In the genomic region with DNA sequence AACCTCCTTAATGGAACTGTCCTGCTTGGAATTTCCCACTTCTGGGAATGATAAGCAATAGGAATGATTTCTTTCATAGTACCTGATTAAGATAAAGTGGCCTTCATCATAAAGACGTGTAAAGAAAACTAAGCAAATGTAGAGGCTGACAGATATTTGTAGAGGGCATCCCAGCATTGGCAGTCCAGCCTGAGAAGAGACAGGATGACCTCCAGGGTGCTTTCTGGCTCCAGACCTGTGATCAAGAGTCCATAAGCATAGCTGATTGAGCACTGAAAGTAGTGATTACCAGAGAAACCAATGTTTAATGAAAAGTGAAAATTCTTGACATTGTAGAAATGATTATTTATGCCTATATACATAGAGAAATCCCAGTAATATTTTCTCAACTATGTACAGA, we compare ENCODE assay signal across 23 cellular contexts. TPM values are rescaled to one million over a fixed set of nuclear protein-coding genes. Genes with fewer than 3 reads are reported as not detected.
DNase-seq lines count a peak whose midpoint lies in the region; ATAC-seq, FAIRE-seq and TF ChIP-seq lines count a peak whose summit lies in the region.
"Had no signal": no experiment of that assay in that cellular context is flagged by ENCODE, and none has a peak within 500 bp of the region (broad histone marks: within the 10 kb centered on the region; RNA-seq: fewer than 3 reads in every experiment).

No MANE protein-coding gene starts in this region.

- H3K27ac Mint-ChIP-seq in HFFc6 (peak overlapping the region; percentile 56), osteocyte (ENCODE audit: unreplicated experiment) (no peak overlapping the region)
- H3K27ac Mint-ChIP-seq: activated T-cell treated with anti-CD3 and anti-CD28 coated beads, Interleukin-2, amount 50 U/mL, for 72 hours; CD14-positive monocyte; H9; IgD-negative memory B cell; neural progenitor cell; T-helper 17 cell had no signal

- no peak for TF ChIP-seq EP300 in transverse colon (IDR thresholded peaks at IDR 0.05; ENCODE audit: low read depth)

- no peak for DNase-seq in HFFc6
- no peak for DNase-seq in right lobe of liver
- no peak for DNase-seq in transverse colon
- no peak for DNase-seq in anterior cingulate cortex (lab: John Stamatoyannopoulos, UW)
- DNase-seq in small intestine: no peak
- no peak for DNase-seq in osteocyte (ENCODE audit: extremely low spot score, unreplicated experiment)
- DNase-seq: activated CD4-positive, alpha-beta T cell treated with anti-CD3 and anti-CD28 coated beads for 4 hours; activated naive CD4-positive, alpha-beta T cell treated with anti-CD3 and anti-CD28 coated beads, Interleukin-2, amount 50 U/mL, for 16 hours; activated T-cell treated with anti-CD3 and anti-CD28 coated beads, Interleukin-2, amount 50 U/mL, for 72 hours; effector CD8-positive, alpha-beta T cell; EL; H9; NCI-H1417 treated with DMSO at 0.1 percent for 48 hours; NCI-H510A; NK-92 treated with Interleukin-12 subunit alpha and Interleukin-12 subunit beta, amount 100 ng/mL, for 24 hours; stimulated activated CD4-positive, alpha-beta T cell treated with anti-CD3 and anti-CD28 coated beads, Interleukin-15, amount 100 ng/mL, for 24 hours; T-helper 17 cell had no signal

- peak; percentile 24 to 55 (median 50) for ATAC-seq in right lobe of liver
- ATAC-seq: activated T-cell treated with anti-CD3 and anti-CD28 coated beads, Interleukin-2, amount 50 U/mL, for 72 hours; Panc1; T-helper 17 cell had no signal

- peak overlapping the region; percentile 49 to 60 for H3K27ac ChIP-seq in esophagus (ENCODE audit: low read depth in 2 of 2, low read length in 1 of 2)
- no peak overlapping the region for H3K27ac ChIP-seq in right lobe of liver
- peak overlapping the region; percentile 61 for H3K27ac ChIP-seq in skeletal muscle tissue (ENCODE audit: low read depth, low read length)
- H3K27ac ChIP-seq in transverse colon: peak overlapping the region in 1 of 4 donors; percentile 1
- H3K27ac ChIP-seq in small intestine (ENCODE audit: low read depth in 1 of 2, low read length in 1 of 2): no peak overlapping the region
- H3K27ac ChIP-seq: neural progenitor cell had no signal

- H3K9me3 Mint-ChIP-seq in HFFc6 (no peaks in the 10 kb centered on the region), osteocyte (ENCODE audit: unreplicated experiment) (no peaks in the 10 kb centered on the region)
- H3K9me3 Mint-ChIP-seq: activated T-cell treated with anti-CD3 and anti-CD28 coated beads, Interleukin-2, amount 50 U/mL, for 72 hours; H9; IgD-negative memory B cell had no signal

- intact Hi-C loops in right lobe of liver (cut with DNase I) (no loop called here), transverse colon (cut with DNase I; ENCODE audit: low total_unique reads) (no loop called here)

- no peaks in the 10 kb centered on the region for H3K27me3 Mint-ChIP-seq in HFFc6 (ENCODE audit: insufficient read depth)
- H3K27me3 Mint-ChIP-seq in osteocyte (ENCODE audit: unreplicated experiment): no peaks in the 10 kb centered on the region

- no peak for TF ChIP-seq CTCF in HFFc6 (IDR thresholded peaks at IDR 0.05)
- no peak for TF ChIP-seq CTCF in right lobe of liver (IDR thresholded peaks at IDR 0.05)
- TF ChIP-seq CTCF in transverse colon (IDR thresholded peaks at IDR 0.05): no peak
- TF ChIP-seq CTCF in osteocyte (IDR thresholded peaks at IDR 0.05): no peak

- peak overlapping the region in 2 of 3 donors; percentile 9 to 45 for H3K9ac ChIP-seq in skeletal muscle tissue (ENCODE audit: low read depth in 1 of 3, low read length in 3 of 3)
- H3K9ac ChIP-seq: neural progenitor cell had no signal

- H3K4me3 ChIP-seq in esophagus (ENCODE audit: low read depth in 1 of 2, low read length in 2 of 2): no peak overlapping the region
- H3K4me3 ChIP-seq in right lobe of liver: no peak overlapping the region
- H3K4me3 ChIP-seq in skeletal muscle tissue (ENCODE audit: low read length in 3 of 3): peak overlapping the region in 1 of 3 donors; percentile 30
- no peak overlapping the region for H3K4me3 ChIP-seq in transverse colon
- no peak overlapping the region for H3K4me3 ChIP-seq in small intestine (ENCODE audit: low read depth in 1 of 2, low read length in 2 of 2)
- H3K4me3 ChIP-seq: neural progenitor cell had no signal

- in situ Hi-C loops in transverse colon (cut with MboI; ENCODE audit: low pct_ligation_motif_present in 1 of 4, low pct_unique_long_range_greater_than_20kb in 1 of 4, low sequenced_read_pairs in 3 of 4): no loop called here

- H3K4me1 ChIP-seq in esophagus (ENCODE audit: control insufficient read depth in 2 of 2, insufficient read depth in 2 of 2, low read length in 1 of 2): peaks cover 2% of the 10 kb centered on the region in 2 donors
- peaks cover 0 to 37% (median 4%) of the 10 kb centered on the region in 4 donors for H3K4me1 ChIP-seq in right lobe of liver
- peaks cover 35 to 47% (median 46%) of the 10 kb centered on the region in 3 donors for H3K4me1 ChIP-seq in skeletal muscle tissue (ENCODE audit: control insufficient read depth in 3 of 3, insufficient read depth in 3 of 3, low read length in 3 of 3)
- H3K4me1 ChIP-seq in transverse colon: peaks cover 4 to 57% (median 20%) of the 10 kb centered on the region in 4 donors
- H3K4me1 ChIP-seq in small intestine (ENCODE audit: control insufficient read depth in 2 of 2, insufficient read depth in 1 of 2, low read depth in 1 of 2, low read length in 1 of 2): peaks cover 2 to 7% of the 10 kb centered on the region in 2 donors

- H3K4me3 Mint-ChIP-seq in HFFc6 (0 out of 2 replicates have a peak overlapping the region, but pooled peaks have one; percentile 15), osteocyte (ENCODE audit: unreplicated experiment) (no peak overlapping the region)
- H3K4me3 Mint-ChIP-seq: activated T-cell treated with anti-CD3 and anti-CD28 coated beads, Interleukin-2, amount 50 U/mL, for 72 hours; H9; IgD-negative memory B cell; neural progenitor cell; T-helper 17 cell had no signal

- H3K4me1 Mint-ChIP-seq in HFFc6 (ENCODE audit: low read depth) (peaks cover 91% of the 10 kb centered on the region), osteocyte (ENCODE audit: unreplicated experiment) (peaks cover 61% of the 10 kb centered on the region)
- H3K4me1 Mint-ChIP-seq: CD14-positive monocyte, IgD-negative memory B cell, T-helper 17 cell had no signal

- TF ChIP-seq POLR2A in right lobe of liver (IDR thresholded peaks at IDR 0.05) (no peak), transverse colon (IDR thresholded peaks at IDR 0.05) (no peak)

- FAIRE-seq in small intestine (lab: Jason Lieb, UNC): no peak

- H3K36me3 Mint-ChIP-seq in HFFc6 (ENCODE audit: low read depth) (peaks cover 27% of the 10 kb centered on the region), osteocyte (ENCODE audit: unreplicated experiment) (no peaks in the 10 kb centered on the region)
- H3K36me3 Mint-ChIP-seq: CD14-positive monocyte, IgD-negative memory B cell had no signal

- no peaks in the 10 kb centered on the region for H3K9me3 ChIP-seq in esophagus (ENCODE audit: control insufficient read depth in 2 of 2, insufficient read depth in 1 of 2, low read depth in 1 of 2, low read length in 1 of 2)
- no peaks in the 10 kb centered on the region for H3K9me3 ChIP-seq in right lobe of liver
- no peaks in the 10 kb centered on the region for H3K9me3 ChIP-seq in skeletal muscle tissue (ENCODE audit: control insufficient read depth in 3 of 3, low read length in 3 of 3)
- no peaks in the 10 kb centered on the region for H3K9me3 ChIP-seq in transverse colon
- H3K9me3 ChIP-seq in small intestine (ENCODE audit: control insufficient read depth, low read depth): no peaks in the 10 kb centered on the region

- 35 to 54% methylated on average over 1 of the region's 1 CpG for WGBS in esophagus, 2 donors
- 25% methylated on average over 1 of the region's 1 CpG for WGBS in right lobe of liver (ENCODE audit: insufficient coverage, low coverage, low lambda C conversion rate, missing lambda C conversion rate)
- 40 to 50% methylated on average over 1 of the region's 1 CpG for WGBS in transverse colon (ENCODE audit: low coverage in 1 of 2), 2 donors
- 12 to 39% (median 26%) methylated on average over 1 of the region's 1 CpG for WGBS in small intestine, 3 donors

- H3K27me3 ChIP-seq in esophagus (ENCODE audit: control insufficient read depth in 1 of 2, insufficient read depth in 2 of 2, low read length in 2 of 2) (no peaks in the 10 kb centered on the region), right lobe of liver (no peaks in the 10 kb centered on the region), skeletal muscle tissue (ENCODE audit: control insufficient read depth in 3 of 3, insufficient read depth in 3 of 3, low read length in 3 of 3) (no peaks in the 10 kb centered on the region), transverse colon (no peaks in the 10 kb centered on the region), small intestine (ENCODE audit: control insufficient read depth in 2 of 2, insufficient read depth in 2 of 2, low read length in 2 of 2) (no peaks in the 10 kb centered on the region)
- H3K27me3 ChIP-seq: neural progenitor cell had no signal

- H3K36me3 ChIP-seq in esophagus (ENCODE audit: control insufficient read depth in 2 of 2, insufficient read depth in 2 of 2, low read length in 1 of 2) (no peaks in the 10 kb centered on the region), right lobe of liver (no peaks in the 10 kb centered on the region), skeletal muscle tissue (ENCODE audit: control insufficient read depth in 3 of 3, insufficient read depth in 3 of 3, low read length in 3 of 3) (no peaks in the 10 kb centered on the region), transverse colon (no peaks in the 10 kb centered on the region), small intestine (ENCODE audit: control insufficient read depth in 2 of 2, insufficient read depth in 2 of 2, low read length in 2 of 2) (no peaks in the 10 kb centered on the region)
- H3K36me3 ChIP-seq: neural progenitor cell had no signal

RNA-seq across cellular contexts. Expression of a gene that starts 33.6 kb away (rescaled TPM):
- 100 to 1,000 TPM; 120 to 159 (median 133) TPM for total RNA-seq in HFFc6 (2021; fragmentation: NEBNext Ultra II Directional; extraction: Animal tissue kit (Norgen Biotek cat#: 25700))
- polyA plus RNA-seq in esophagus: 10 to 100 TPM; 30.6 to 39.5 TPM
- total RNA-seq in right lobe of liver: 10 to 100 TPM; 17.9 to 60.5 (median 36.3) TPM
- 49.6 TPM for total RNA-seq in skeletal muscle tissue
- 100 to 1,000 TPM in 3 of 4 donors, 10 to 100 TPM in 1; 90.5 to 163 (median 105) TPM for total RNA-seq in transverse colon
- polyA plus RNA-seq in small intestine: 10 to 100 TPM; 14.1 to 24.4 (median 15.2) TPM
- 126 and 128 TPM in 2 replicates for total RNA-seq in osteocyte
- polyA plus RNA-seq: CD14-positive monocyte, IgD-negative memory B cell had no signal

Comparison
In these comparisons a context has a peak if more than half of its experiments do, and no peak if none do; other contexts are left out.
1. H3K27ac ChIP-seq: peak in esophagus (2 of 2) and skeletal muscle tissue (single experiment); none in right lobe of liver (0 of 3) and small intestine (0 of 2).